ENCODE assay signal across 6 cellular contexts in the genomic region with DNA sequence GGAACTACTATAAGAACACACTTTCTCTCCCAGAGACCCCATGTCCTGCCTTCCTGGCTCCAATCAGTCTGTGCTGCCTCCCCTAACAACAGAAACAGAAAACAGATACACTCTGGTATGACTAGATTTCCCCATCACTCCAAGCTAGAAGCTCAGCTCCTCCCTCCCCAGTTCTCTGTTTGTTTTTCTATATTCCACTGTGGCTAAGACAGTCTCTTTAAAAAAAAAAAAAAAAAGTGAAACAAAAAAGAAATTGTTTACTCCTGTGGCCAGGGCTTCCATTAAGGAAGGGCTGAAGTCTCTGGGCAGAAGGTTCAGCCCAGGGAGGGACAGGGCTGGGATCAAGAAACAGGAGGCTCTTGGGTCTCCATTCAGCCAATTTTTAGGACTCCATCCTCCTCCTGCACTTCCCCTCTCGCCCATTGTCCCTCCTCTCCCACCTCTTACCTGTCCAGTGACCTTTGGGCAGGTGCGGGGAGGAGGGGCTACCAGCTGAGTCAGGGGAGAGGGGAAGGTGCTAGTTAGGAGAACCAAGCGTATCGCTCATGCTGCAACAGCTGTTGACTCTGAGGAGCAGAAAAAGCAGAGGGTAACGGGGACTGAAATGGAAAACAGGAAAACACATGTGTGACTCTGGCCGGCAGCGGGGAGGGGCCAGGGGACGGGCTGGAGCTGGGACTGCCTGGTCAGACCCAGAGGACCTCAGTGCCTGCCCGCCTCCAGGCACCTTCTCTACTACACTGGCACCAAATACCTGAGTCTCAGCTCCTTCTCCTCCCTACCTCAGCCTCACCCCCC. TPM values are rescaled to one million over a fixed set of nuclear protein-coding genes. Genes with fewer than 3 reads are reported as not detected.
A peak's percentile ranks its signal among the peaks of the same experiment; 100 is the strongest.
DNase-seq lines count a peak whose midpoint lies in the region; ATAC-seq and TF ChIP-seq lines count a peak whose summit lies in the region.

No MANE protein-coding gene starts in this region.

- TF ChIP-seq POLR2A in GM19099 (IDR thresholded peaks at IDR 0.05; ENCODE audit: extremely low read depth, insufficient read length, low read depth): peak; percentile 49

- no peaks in the 10 kb centered on the region for H3K27me3 ChIP-seq in SJCRH30

- H3K27ac ChIP-seq in SJCRH30: peak overlapping the region; percentile 92

- ATAC-seq in left colon: no peak
- ATAC-seq in GM21423 (IDR thresholded peaks at IDR 0.05; ENCODE audit: unreplicated experiment): no peak
- ATAC-seq in GM21526 (IDR thresholded peaks at IDR 0.05; ENCODE audit: low FRiP score, unreplicated experiment): no peak

- H3K4me1 ChIP-seq in SJCRH30: peaks cover 48% of the 10 kb centered on the region

- no peaks in the 10 kb centered on the region for H3K36me3 ChIP-seq in SJCRH30

- DNase-seq in SJCRH30 (peak; percentile 85 to 89), left colon (peak; percentile 41 to 46), KG1 (lab: John Stamatoyannopoulos, UW) (no peak)

- H3K9me3 ChIP-seq in SJCRH30 (replicated peaks): no peaks in the 10 kb centered on the region

- peak overlapping the region; percentile 36 for H3K4me3 ChIP-seq in SJCRH30

- intact Hi-C loops in left colon (cut with DNase I, micrococcal nuclease): no loop called here

RNA-seq across cellular contexts. Expression of gene SLC7A7, which starts 4.2 kb away (rescaled TPM):
- total RNA-seq in SJCRH30 (2014; rRNA removed; shearing (Covaris generic)): 46.2 and 47.8 TPM in 2 replicates
- 10 to 100 TPM in 1 of 2 donors, 1 to 10 TPM in 1; 8.4 to 17.4 TPM for total RNA-seq in left colon

RNA-seq across cellular contexts. Expression of gene MRPL52, which starts 10.3 kb away (rescaled TPM):
- 65.1 and 95.5 TPM in 2 replicates for total RNA-seq in SJCRH30 (2014; rRNA removed; shearing (Covaris generic))
- total RNA-seq in left colon: 10 to 100 TPM; 64.5 to 81.0 TPM

RNA-seq across cellular contexts. Expression of gene MMP14, which starts 17.0 kb away (rescaled TPM):
- total RNA-seq in SJCRH30 (2014; rRNA removed; shearing (Covaris generic)): 96.7 and 98.7 TPM in 2 replicates
- 100 to 1,000 TPM in 1 of 2 donors, 10 to 100 TPM in 1; 83.0 to 101 TPM for total RNA-seq in left colon

RNA-seq across cellular contexts. Expression of gene LRP10, which starts 52.1 kb away (rescaled TPM):
- 12.2 and 12.5 TPM in 2 replicates for total RNA-seq in SJCRH30 (2014; rRNA removed; shearing (Covaris generic))
- total RNA-seq in left colon: 100 to 1,000 TPM; 263 to 308 TPM

RNA-seq across cellular contexts. Expression of gene OXA1L, which starts 52.9 kb away (rescaled TPM):
- total RNA-seq in SJCRH30 (2014; rRNA removed; shearing (Covaris generic)): 134 and 145 TPM in 2 replicates
- total RNA-seq in left colon: 100 to 1,000 TPM in 1 of 2 donors, 10 to 100 TPM in 1; 81.7 to 125 TPM
